In genomic region chr11:33065445-33066178, GRCh38 we compare ENCODE assay signal across 8 cellular contexts. TPM values are rescaled to one million over a fixed set of nuclear protein-coding genes. Genes with fewer than 3 reads are reported as not detected.
DNase-seq lines count a peak whose midpoint lies in the region; ATAC-seq and TF ChIP-seq lines count a peak whose summit lies in the region.

No MANE protein-coding gene starts in this region.

- peaks cover 4% of the 10 kb centered on the region for H3K4me1 ChIP-seq in colonic mucosa

- no peak overlapping the region for H3K9ac ChIP-seq in colonic mucosa (ENCODE audit: low read depth in 2 of 2, low read length in 2 of 2)

- H3K4me3 ChIP-seq in colonic mucosa = no peak overlapping the region
- H3K4me3 ChIP-seq in lower leg skin (ENCODE audit: low read depth, poor library complexity, severe bottlenecking) = no peak overlapping the region

- H3K36me3 ChIP-seq in colonic mucosa = no peaks in the 10 kb centered on the region

- no peak for TF ChIP-seq POLR2A in lower leg skin (IDR thresholded peaks at IDR 0.05)

- H3K27me3 ChIP-seq in colonic mucosa = no peaks in the 10 kb centered on the region

- no peak overlapping the region for H3K27ac ChIP-seq in colonic mucosa

- intact Hi-C loops in colonic mucosa (cut with DNase I) (loop anchor here (2.0 to 10.0 kb wide), 2 partner anchors 103 to 251 kb away; no protein-coding TSS in a partner anchor), lower leg skin (cut with DNase I; ENCODE audit: low total_unique reads) (loop anchor here (5.0 kb wide), 1 partner anchor 103 kb away; no protein-coding TSS in a partner anchor)

- WGBS in lower leg skin, 2 donors = 64 to 67% methylated on average over 22 of the region's 22 CpGs

- peak; percentile 28 for DNase-seq in NCI-H345 treated with DMSO at 0.1 percent for 48 hours (lab: John Stamatoyannopoulos, UW; ENCODE audit: unreplicated experiment)
- DNase-seq in activated CD4-positive, alpha-beta T cell treated with anti-CD3 and anti-CD28 coated beads, Interleukin-2, amount 50 U/mL, for 1 hour = peak; percentile 73
- peak; percentile 74 for DNase-seq in colonic mucosa
- DNase-seq in lower leg skin (ENCODE audit: low spot score in 2 of 2) = peak; percentile 44 to 89
- DNase-seq in stimulated activated CD4-positive, alpha-beta T cell treated with anti-CD3 and anti-CD28 coated beads, TNF-alpha, amount 100 ng/mL, for 48 hours (ENCODE audit: low read depth in 3 of 3) = peak; percentile 55 to 62 (median 58)
- no peak for DNase-seq in cortex of kidney (lab: John Stamatoyannopoulos, UW)

- H3K9me3 ChIP-seq in colonic mucosa = no peaks in the 10 kb centered on the region

- TF ChIP-seq CTCF in GM12872 (IDR thresholded peaks at IDR 0.05; ENCODE audit: insufficient read depth, low read depth, low read length) (peak; percentile 97), colonic mucosa (IDR thresholded peaks at IDR 0.05) (peak; percentile 85), lower leg skin (IDR thresholded peaks at IDR 0.05) (peak in 1 of 3 donors; percentile 48)

- peak; percentile 42 for ATAC-seq in HG02973 (IDR thresholded peaks at IDR 0.05; ENCODE audit: unreplicated experiment)

RNA-seq across cellular contexts. Expression of gene TCP11L1, which starts 26.2 kb away (rescaled TPM):
- total RNA-seq in colonic mucosa = 10 to 100 TPM; 14.5 to 17.9 TPM
- total RNA-seq in lower leg skin = 10 to 100 TPM; 19.5 to 53.4 (median 26.8) TPM

RNA-seq across cellular contexts. Expression of gene DEPDC7, which starts 49.9 kb away (rescaled TPM):
- total RNA-seq in colonic mucosa (1 to 10 TPM; 6.1 to 7.5 TPM), lower leg skin (1 to 10 TPM; 2.7 to 5.3 (median 4.0) TPM)
